In genomic region chr6:54262956-54263355, GRCh38 we compare ENCODE assay signal across 24 cellular contexts. TPM values are rescaled to one million over a fixed set of nuclear protein-coding genes. Genes with fewer than 3 reads are reported as not detected.
DNase-seq lines count a peak whose midpoint lies in the region; ATAC-seq, FAIRE-seq and TF ChIP-seq lines count a peak whose summit lies in the region.
"Had no signal": no experiment of that assay in that cellular context is flagged by ENCODE, and none has a peak within 500 bp of the region (broad histone marks: within the 10 kb centered on the region; RNA-seq: fewer than 3 reads in every experiment).

No MANE protein-coding gene starts in this region.

- H3K4me1 ChIP-seq in HUES64 (ENCODE audit: insufficient read depth, low read length) (peaks cover 24% of the 10 kb centered on the region), iPS-20b (ENCODE audit: insufficient read depth, low read length) (peaks cover 15% of the 10 kb centered on the region; the same call in 1 of the 2 replicates), mucosa of descending colon (ENCODE audit: low read depth) (peaks cover 6% of the 10 kb centered on the region)

- H3K27me3 ChIP-seq in HUES64 (ENCODE audit: insufficient read depth, low read length) (0 out of 2 replicates have a peak, but pooled peaks cover 2% of the 10 kb centered on the region), iPS-20b (ENCODE audit: insufficient read depth, low read length) (no peaks in the 10 kb centered on the region)

- intact Hi-C loops in mucosa of descending colon (cut with DNase I, micrococcal nuclease): no loop called here

- no peak for DNase-seq in GM19239 (ENCODE audit: insufficient read length, low spot score)
- no peak for DNase-seq in mucosa of descending colon
- no peak for DNase-seq in DMS 273 (lab: John Stamatoyannopoulos, UW; ENCODE audit: unreplicated experiment)
- no peak for DNase-seq in cerebellar nuclear complex (lab: John Stamatoyannopoulos, UW)
- DNase-seq: CD8-positive, alpha-beta memory T cell; DMS53; GF-D8; Kasumi-1; NCI-H1694; NCI-H2081 treated with DMSO at 0.1 percent for 48 hours; NCI-H2171 treated with DMSO at 0.1 percent for 48 hours; NCI-H526; OCI-M1; RPMI8226; SHP77; SK-N-SH had no signal

- peak; percentile 45 for FAIRE-seq in GM19239 (lab: Jason Lieb, UNC)

- WGBS in HUES64: 81% methylated on average over 1 of the region's 2 CpGs

- H3K27ac ChIP-seq in HUES64 (ENCODE audit: low read depth, low read length) (peak overlapping the region; percentile 39; the same call in 1 of the 2 replicates), iPS-20b (ENCODE audit: low read length) (no peak overlapping the region)
- H3K27ac ChIP-seq: C4-2B had no signal

- H3K36me3 ChIP-seq in HUES64 (ENCODE audit: insufficient read depth, low read length) (no peaks in the 10 kb centered on the region), iPS-20b (ENCODE audit: insufficient read depth, low read depth, low read length) (no peaks in the 10 kb centered on the region), mucosa of descending colon (ENCODE audit: low read depth) (no peaks in the 10 kb centered on the region)
- H3K36me3 ChIP-seq: HAP-1 had no signal

- H3K9ac ChIP-seq in HUES64 (ENCODE audit: low read depth, low read length): no peak overlapping the region
- H3K9ac ChIP-seq in iPS-20b (ENCODE audit: low read depth, low read length): no peak overlapping the region
- H3K9ac ChIP-seq: SK-N-SH had no signal

- ATAC-seq in mucosa of descending colon (peak; percentile 38), HG03565 (IDR thresholded peaks at IDR 0.05; ENCODE audit: unreplicated experiment) (no peak), GM18502 (IDR thresholded peaks at IDR 0.05; ENCODE audit: poor library complexity, unreplicated experiment) (no peak)

- TF ChIP-seq CTCF in mucosa of descending colon (IDR thresholded peaks at IDR 0.05): no peak

- no peak overlapping the region for H3K4me3 ChIP-seq in HUES64 (ENCODE audit: low read length)
- H3K4me3 ChIP-seq in iPS-20b (ENCODE audit: low read length): peak overlapping the region; percentile 25; the same call in 1 of the 2 replicates
- no peak overlapping the region for H3K4me3 ChIP-seq in mucosa of descending colon
- H3K4me3 ChIP-seq: HAP-1 had no signal

- H3K9me3 ChIP-seq in HUES64 (ENCODE audit: insufficient read depth, low read depth, low read length) (no peaks in the 10 kb centered on the region), iPS-20b (ENCODE audit: insufficient read depth, low read depth, low read length) (no peaks in the 10 kb centered on the region), mucosa of descending colon (no peaks in the 10 kb centered on the region)
- H3K9me3 ChIP-seq: HAP-1, SK-N-SH had no signal

RNA-seq across cellular contexts. Expression of gene TINAG, which starts 45.3 kb away (rescaled TPM):
- not detected for polyA plus RNA-seq in HUES64 (2013, experiment 1 of 2)
- polyA plus RNA-seq in HUES64 (2013, experiment 2 of 2): not detected
- total RNA-seq in mucosa of descending colon: 10 to 100 TPM; 25.2 to 55.5 (median 28.1) TPM
- total RNA-seq: A172; CD8-positive, alpha-beta memory T cell; MCF 10A had no signal
- polyA plus RNA-seq: CD8-positive, alpha-beta memory T cell had no signal
